Comparison of ENCODE assay signal across 24 cellular contexts in the genomic region with DNA sequence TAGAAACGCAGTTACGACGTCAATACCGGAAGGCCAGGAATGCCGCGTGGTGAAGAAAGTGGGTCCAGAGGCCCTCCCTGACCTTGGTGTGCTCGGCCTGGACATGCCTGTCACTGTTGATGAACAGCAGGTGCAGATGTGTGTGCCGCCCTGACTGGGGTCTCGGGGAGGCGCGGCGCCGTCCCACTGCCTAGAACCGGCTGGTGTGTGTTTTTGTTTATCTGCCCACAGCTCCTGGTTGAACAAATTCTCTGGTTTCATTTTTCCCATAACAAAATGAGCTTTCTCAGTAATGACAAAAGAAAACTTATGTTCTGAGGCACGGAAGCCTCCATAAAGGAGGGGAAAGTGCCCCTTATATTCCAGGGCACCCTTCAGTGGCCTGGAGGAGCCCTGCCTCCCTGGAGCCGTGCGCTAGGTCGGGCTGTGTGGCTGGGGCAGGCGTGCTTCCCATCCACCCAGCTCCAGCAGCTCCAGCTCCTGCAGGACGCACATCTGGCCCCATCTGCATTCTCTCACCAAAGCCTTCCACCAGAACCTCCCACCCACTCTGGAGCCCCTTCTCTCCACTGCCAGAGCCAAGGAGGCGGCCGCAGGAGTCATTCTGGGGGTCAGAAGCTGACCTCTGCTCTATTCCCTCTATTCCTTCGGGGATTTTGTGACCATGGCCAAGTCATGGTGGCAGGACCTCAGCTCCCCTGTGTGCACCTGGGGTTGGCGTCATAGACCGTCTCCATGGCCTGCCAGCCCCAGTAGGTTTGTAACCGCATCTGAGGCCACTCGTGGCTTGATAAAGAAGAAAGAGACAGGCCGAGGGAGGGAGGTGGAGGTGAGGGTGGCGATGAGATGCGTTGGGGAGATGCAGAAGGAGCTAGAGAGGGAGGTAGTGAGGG. TPM values are rescaled to one million over a fixed set of nuclear protein-coding genes. Genes with fewer than 3 reads are reported as not detected.
DNase-seq lines count a peak whose midpoint lies in the region; ATAC-seq and TF ChIP-seq lines count a peak whose summit lies in the region.
"Had no signal": no experiment of that assay in that cellular context is flagged by ENCODE, and none has a peak within 500 bp of the region (broad histone marks: within the 10 kb centered on the region; RNA-seq: fewer than 3 reads in every experiment).

No MANE protein-coding gene starts in this region.

- DNase-seq in RWPE2 (ENCODE audit: low spot score), result peak; percentile 56
- peak; percentile 44 for DNase-seq in fibroblast of villous mesenchyme (ENCODE audit: low read depth)
- peak; percentile 72 for DNase-seq in mesenteric fat pad (ENCODE audit: low spot score)
- peak; percentile 40 for DNase-seq in spleen
- DNase-seq in NCI-H524 treated with DMSO at 0.1 percent for 48 hours (lab: John Stamatoyannopoulos, UW), result no peak
- DNase-seq in ACHN, result no peak
- DNase-seq in HuH-7.5 (ENCODE audit: low spot score), result no peak
- DNase-seq: activated CD4-positive, alpha-beta T cell treated with anti-CD3 and anti-CD28 coated beads, Interleukin-2, amount 50 U/mL, for 1 hour; activated CD8-positive, alpha-beta memory T cell treated with anti-CD3 and anti-CD28 coated beads, Interleukin-2, amount 10 ng/mL, durations not matched to agents 7 days and 5 days; CD8-positive, alpha-beta T cell; cerebellar nuclear complex; DMS153; NCI-H1105 treated with DMSO at 0.1 percent for 48 hours; NCI-H2081; NCI-H345; NCI-H82; nephron progenitor cell; stimulated activated CD4-positive, alpha-beta T cell treated with anti-CD3 and anti-CD28 coated beads, Interleukin-2, amount 100 ng/mL, for 48 hours; WERI-Rb-1 had no signal

- H3K4me3 ChIP-seq in RWPE2 (ENCODE audit: severe bottlenecking) (no peak overlapping the region), fibroblast of villous mesenchyme (ENCODE audit: low read depth, low read length) (no peak overlapping the region), spleen (no peak overlapping the region)
- H3K4me3 ChIP-seq: suprapubic skin had no signal

- H3K9me3 ChIP-seq in RWPE2 (ENCODE audit: severe bottlenecking), result no peaks in the 10 kb centered on the region
- peaks cover 0 to 7% (median 0%) of the 10 kb centered on the region in 8 donors for H3K9me3 ChIP-seq in spleen
- H3K9me3 ChIP-seq: suprapubic skin had no signal

- TF ChIP-seq POLR2A in spleen (IDR thresholded peaks at IDR 0.05), result no peak

- H3K27me3 ChIP-seq in RWPE2 (ENCODE audit: insufficient read depth, poor library complexity, severe bottlenecking), result no peaks in the 10 kb centered on the region
- H3K27me3 ChIP-seq in spleen (replicated peaks in 1 of 7), result peaks cover 0 to 51% (median 0%) of the 10 kb centered on the region in 7 donors

- no peak for ATAC-seq in RWPE2 (ENCODE audit: low read depth)
- ATAC-seq: activated CD8-positive, alpha-beta memory T cell treated with anti-CD3 and anti-CD28 coated beads, Interleukin-2, amount 10 ng/mL, durations not matched to agents 7 days and 5 days; activated naive CD4-positive, alpha-beta T cell treated with anti-CD3 and anti-CD28 coated beads, Interleukin-2, amount 50 U/mL, for 72 hours; CD8-positive, alpha-beta T cell; left lobe of liver; stimulated activated memory B cell treated with anti-CD40 and anti-IgM and Interleukin-4, amounts not matched to agents 10 μg/mL and 1 μg/mL and 100 μg/mL, for 72 hours had no signal

- WGBS in spleen, 5 donors, result 82 to 87% (median 85%) methylated on average over 30 of the region's 30 CpGs

- H3K36me3 ChIP-seq in RWPE2 (ENCODE audit: low read depth) (no peaks in the 10 kb centered on the region), spleen (no peaks in the 10 kb centered on the region)
- H3K36me3 ChIP-seq: suprapubic skin, WERI-Rb-1 had no signal

- TF ChIP-seq CTCF in RWPE2 (IDR thresholded peaks at IDR 0.05; ENCODE audit: poor library complexity, severe bottlenecking), result no peak
- TF ChIP-seq CTCF in fibroblast of villous mesenchyme (IDR thresholded peaks at IDR 0.05; ENCODE audit: insufficient read depth, low read depth, low read length), result no peak
- no peak for TF ChIP-seq CTCF in spleen (IDR thresholded peaks at IDR 0.05 in 8 of 11, conservative IDR thresholded peaks at IDR 0.05 in 3 of 11)

- intact Hi-C loops in spleen (cut with DNase I; ENCODE audit: low total_unique reads), result no loop called here

- no peak overlapping the region for H3K27ac ChIP-seq in RWPE2 (ENCODE audit: poor library complexity, severe bottlenecking)
- no peak overlapping the region for H3K27ac ChIP-seq in spleen
- H3K27ac ChIP-seq: RWPE1, suprapubic skin, WERI-Rb-1 had no signal

- no peaks in the 10 kb centered on the region for H3K4me1 ChIP-seq in RWPE2 (ENCODE audit: insufficient read depth, poor library complexity, severe bottlenecking)
- H3K4me1 ChIP-seq in spleen, result peaks cover 4 to 23% (median 14%) of the 10 kb centered on the region in 6 donors

- in situ Hi-C loops in ACHN (cut with HindIII; ENCODE audit: low pct_ligation_motif_present, low pct_unique_long_range_greater_than_20kb, low sequenced_read_pairs), result no loop called here

RNA-seq across cellular contexts. Expression of gene COL18A1, which starts 20.1 kb away (rescaled TPM):
- total RNA-seq in fibroblast of villous mesenchyme (33.7 and 45.1 TPM in 2 replicates), mesenteric fat pad (79.8 TPM), spleen (100 to 1,000 TPM in 3 of 7 donors, 10 to 100 TPM in 4; 71.8 to 208 (median 99.6) TPM)
- polyA plus RNA-seq in spleen, result 10 to 100 TPM; 35.0 to 66.9 (median 60.0) TPM

Comparison
In these comparisons a context has a peak if more than half of its experiments do, and no peak if none do; other contexts are left out.
1. DNase-seq: peak in RWPE2 (single experiment), fibroblast of villous mesenchyme (single experiment), mesenteric fat pad (single experiment) and spleen (single experiment); none in NCI-H524 treated with DMSO at 0.1 percent for 48 hours (single experiment), ACHN (single experiment) and HuH-7.5 (single experiment).